Comparison of ENCODE assay signal across 33 cellular contexts in genomic region chr2:2889646-2890045, GRCh38.
"Had no signal": no experiment of that assay in that cellular context is flagged by ENCODE, and none has a peak within 500 bp of the region (broad histone marks: within the 10 kb centered on the region; RNA-seq: fewer than 3 reads in every experiment).

No MANE protein-coding gene starts in this region.

- H3K36me3 ChIP-seq: adrenal gland, colonic mucosa, esophagus muscularis mucosa, gastrocnemius medialis, heart left ventricle, WERI-Rb-1 had no signal

- H3K4me3 Mint-ChIP-seq: activated B cell treated with CpG ODN at 0.5 μM for 24 hours; activated CD8-positive, alpha-beta T cell treated with anti-CD3 and anti-CD28 coated beads for 36 hours; activated naive CD4-positive, alpha-beta T cell treated with anti-CD3 and anti-CD28 coated beads, Interleukin-2, amount 10 ng/mL, durations not matched to agents 7 days and 5 days; activated T-cell treated with anti-CD3 and anti-CD28 coated beads, Interleukin-2, amount 50 U/mL, for 4 hours; activated T-helper 17 cell treated with anti-CD3 and anti-CD28 coated beads, Interleukin-2, amount 50 U/mL, for 72 hours; dendritic cell treated with granulocyte-macrophage colony-stimulating factor and Interleukin-4, amounts not matched to agents 40 ng/mL and 50 ng/mL, for 4 days; T-helper 17 cell; T-helper 2 cell treated with Interferon-gamma antibody and Interleukin-4, amounts not matched to agents 5 μg/mL and 100 μg/mL, for 36 hours had no signal

- H3K27ac Mint-ChIP-seq: activated B cell treated with CpG ODN at 0.5 μM for 24 hours; activated CD8-positive, alpha-beta T cell treated with anti-CD3 and anti-CD28 coated beads for 36 hours; activated naive CD4-positive, alpha-beta T cell treated with anti-CD3 and anti-CD28 coated beads, Interleukin-2, amount 10 ng/mL, durations not matched to agents 7 days and 5 days; activated naive CD4-positive, alpha-beta T cell treated with anti-CD3 and anti-CD28 coated beads, Interleukin-2, amount 50 U/mL, for 72 hours; activated T-helper 17 cell treated with anti-CD3 and anti-CD28 coated beads, Interleukin-2, amount 50 U/mL, for 72 hours; dendritic cell treated with granulocyte-macrophage colony-stimulating factor and Interleukin-4, amounts not matched to agents 40 ng/mL and 50 ng/mL, for 4 days; T-helper 17 cell; T-helper 2 cell treated with Interferon-gamma antibody and Interleukin-4, amounts not matched to agents 5 μg/mL and 100 μg/mL, for 36 hours had no signal

- DNase-seq: activated B cell treated with CpG ODN at 0.5 μM for 24 hours; activated CD4-positive, alpha-beta T cell treated with anti-CD3 and anti-CD28 coated beads for 48 hours; activated CD4-positive, alpha-beta T cell treated with anti-CD3 and anti-CD28 coated beads, Interleukin-2, amount 50 U/mL, for 1 hour; activated CD4-positive, alpha-beta T cell treated with anti-CD3 and anti-CD28 coated beads, Interleukin-2, amount 50 U/mL, for 48 hours; activated CD8-positive, alpha-beta memory T cell treated with anti-CD3 and anti-CD28 coated beads for 24 hours; activated CD8-positive, alpha-beta T cell treated with anti-CD3 and anti-CD28 coated beads for 36 hours; activated gamma-delta T cell; activated naive CD4-positive, alpha-beta T cell; activated naive CD4-positive, alpha-beta T cell treated with anti-CD3 and anti-CD28 coated beads, Interleukin-2, amount 10 ng/mL, durations not matched to agents 7 days and 5 days; activated T-cell treated with anti-CD3 and anti-CD28 coated beads, Interleukin-2, amount 50 U/mL, for 4 hours; amygdala; aorta; body of pancreas; central memory CD4-positive, alpha-beta T cell; cerebellar nuclear complex; colonic mucosa; dorsolateral prefrontal cortex; effector memory CD4-positive, alpha-beta T cell; erythroblast; foreskin keratinocyte; gastrocnemius medialis; glutamatergic neuron; heart left ventricle; T-helper 1 cell; T-helper 17 cell; T1000; WERI-Rb-1 had no signal

- H3K4me1 ChIP-seq: adrenal gland, body of pancreas, colonic mucosa, esophagus muscularis mucosa, foreskin keratinocyte, gastrocnemius medialis, heart left ventricle had no signal

- H3K27me3 ChIP-seq: adrenal gland, body of pancreas, colonic mucosa, dorsolateral prefrontal cortex, foreskin keratinocyte, gastrocnemius medialis had no signal

- H3K27me3 Mint-ChIP-seq: dendritic cell treated with granulocyte-macrophage colony-stimulating factor and Interleukin-4, amounts not matched to agents 40 ng/mL and 50 ng/mL, for 4 days had no signal

- H3K36me3 Mint-ChIP-seq: activated naive CD4-positive, alpha-beta T cell treated with anti-CD3 and anti-CD28 coated beads, Interleukin-2, amount 10 ng/mL, durations not matched to agents 7 days and 5 days; activated naive CD4-positive, alpha-beta T cell treated with anti-CD3 and anti-CD28 coated beads, Interleukin-2, amount 50 U/mL, for 72 hours had no signal

- H3K4me3 ChIP-seq: adrenal gland, body of pancreas, colonic mucosa, dorsolateral prefrontal cortex, esophagus muscularis mucosa, gastrocnemius medialis, heart left ventricle had no signal

- H3K9me3 ChIP-seq: adrenal gland, body of pancreas, colonic mucosa, esophagus muscularis mucosa, gastrocnemius medialis, heart left ventricle had no signal

- H3K4me1 Mint-ChIP-seq: activated B cell treated with CpG ODN at 0.5 μM for 24 hours; activated naive CD4-positive, alpha-beta T cell treated with anti-CD3 and anti-CD28 coated beads, Interleukin-2, amount 10 ng/mL, durations not matched to agents 7 days and 5 days; activated T-helper 17 cell treated with anti-CD3 and anti-CD28 coated beads, Interleukin-2, amount 50 U/mL, for 72 hours; T-helper 17 cell had no signal

- H3K9me3 Mint-ChIP-seq: activated B cell treated with CpG ODN at 0.5 μM for 24 hours; activated CD8-positive, alpha-beta T cell treated with anti-CD3 and anti-CD28 coated beads for 36 hours; activated naive CD4-positive, alpha-beta T cell treated with anti-CD3 and anti-CD28 coated beads, Interleukin-2, amount 10 ng/mL, durations not matched to agents 7 days and 5 days; activated naive CD4-positive, alpha-beta T cell treated with anti-CD3 and anti-CD28 coated beads, Interleukin-2, amount 50 U/mL, for 72 hours; activated T-cell treated with anti-CD3 and anti-CD28 coated beads, Interleukin-2, amount 50 U/mL, for 4 hours; activated T-helper 17 cell treated with anti-CD3 and anti-CD28 coated beads, Interleukin-2, amount 50 U/mL, for 72 hours; dendritic cell treated with granulocyte-macrophage colony-stimulating factor and Interleukin-4, amounts not matched to agents 40 ng/mL and 50 ng/mL, for 4 days; T-helper 2 cell treated with Interferon-gamma antibody and Interleukin-4, amounts not matched to agents 5 μg/mL and 100 μg/mL, for 36 hours had no signal

- H3K27ac ChIP-seq: adrenal gland, body of pancreas, colonic mucosa, esophagus muscularis mucosa, foreskin keratinocyte, gastrocnemius medialis, heart left ventricle, WERI-Rb-1 had no signal
